ENCODE assay signal across 1 cellular context in genomic region chr19:49543032-49543431, GRCh38.
TF ChIP-seq lines count a peak whose summit lies in the region.

No MANE protein-coding gene starts in this region.

TF ChIP-seq in endothelial cell of umbilical vein, 7 proteins besides CTCF, POLR2A, EP300 and RAD21:
- TF ChIP-seq FOS (IDR thresholded peaks at IDR 0.05; ENCODE audit: borderline replicate concordance, insufficient read depth, low read length) (no peak), EZH2 (IDR thresholded peaks at IDR 0.05; ENCODE audit: borderline replicate concordance, low read depth, low read length, severe bottlenecking) (no peak), GATA2 (IDR thresholded peaks at IDR 0.05; ENCODE audit: insufficient read depth, insufficient read length, low read depth, low read length) (no peak), POLR2AphosphoS5 (IDR thresholded peaks at IDR 0.05; ENCODE audit: insufficient read depth, low read depth, low read length) (no peak), MYC (IDR thresholded peaks at IDR 0.05; ENCODE audit: low read depth, low read length) (no peak), MAX (IDR thresholded peaks at IDR 0.05; ENCODE audit: insufficient read depth, insufficient read length) (no peak), JUN (IDR thresholded peaks at IDR 0.05; ENCODE audit: borderline replicate concordance, insufficient read depth, insufficient read length, low read depth) (no peak)
